Comparison of ENCODE assay signal across 13 cellular contexts in genomic region chr12:45987339-45987726, GRCh38. TPM values are rescaled to one million over a fixed set of nuclear protein-coding genes. Genes with fewer than 3 reads are reported as not detected.
DNase-seq lines count a peak whose midpoint lies in the region; ATAC-seq, FAIRE-seq and TF ChIP-seq lines count a peak whose summit lies in the region.
"Had no signal": no experiment of that assay in that cellular context is flagged by ENCODE, and none has a peak within 500 bp of the region (broad histone marks: within the 10 kb centered on the region; RNA-seq: fewer than 3 reads in every experiment).

No MANE protein-coding gene starts in this region.

- H3K36me3 Mint-ChIP-seq in activated B cell treated with CpG ODN at 0.5 μM for 24 hours (ENCODE audit: low read depth), result peaks cover 56% of the 10 kb centered on the region

- H3K9me1 ChIP-seq in keratinocyte (ENCODE audit: control insufficient read depth, extremely low read depth, insufficient read depth, low read length), result no peaks in the 10 kb centered on the region

- H4K20me1 ChIP-seq in HepG2 (ENCODE audit: insufficient read depth, low read length) (peaks cover 45% of the 10 kb centered on the region), keratinocyte (ENCODE audit: control insufficient read depth, extremely low read depth, insufficient read depth, low read length) (peaks cover 2% of the 10 kb centered on the region)

- CTCF ChIA-PET in HepG2 (lab: Yijun Ruan, JAX; ENCODE audit: low intra/inter-chr PET ratio, low total read pairs) (no interaction called here), activated B cell treated with CpG ODN at 0.5 μM for 24 hours (lab: Charles Lee) (no interaction called here)

- peak overlapping the region in 2 of 3 experiments; percentile 80 to 90; a peak in 2 of 6 replicates for H3K4me3 ChIP-seq in HepG2 (replicated peaks in 1 of 3; ENCODE audit: insufficient read depth in 1 of 3, low read depth in 2 of 3, low read length in 3 of 3)
- H3K4me3 ChIP-seq in right lobe of liver, result no peak overlapping the region
- H3K4me3 ChIP-seq in keratinocyte (ENCODE audit: control insufficient read depth in 2 of 3, extremely low read depth in 1 of 3, insufficient read depth in 2 of 3, low read depth in 1 of 3, low read length in 3 of 3), result no peak overlapping the region
- H3K4me3 ChIP-seq in tibial nerve, result no peak overlapping the region
- H3K4me3 ChIP-seq: colonic mucosa had no signal

- POLR2A ChIA-PET in HepG2 (lab: Yijun Ruan, JAX), result no interaction called here
- POLR2A ChIA-PET in activated B cell treated with CpG ODN at 0.5 μM for 24 hours (lab: Charles Lee), result interaction anchor here (1.0 kb wide), 1 partner anchor 283 kb away, joined by 3 read pairs; no protein-coding TSS in a partner anchor

- H3K79me2 ChIP-seq in HepG2 (ENCODE audit: insufficient read depth, low read length), result peaks cover 80% of the 10 kb centered on the region
- H3K79me2 ChIP-seq in keratinocyte (ENCODE audit: control insufficient read depth, insufficient read depth, low read length), result peaks cover 80% of the 10 kb centered on the region

- peak overlapping the region; percentile 77 for H3K4me2 ChIP-seq in HepG2 (ENCODE audit: low read depth, low read length)
- peak overlapping the region; percentile 80 for H3K4me2 ChIP-seq in keratinocyte (ENCODE audit: control insufficient read depth, extremely low read depth, insufficient read depth, low read depth, low read length)

- no peak for FAIRE-seq in HepG2 (lab: Jason Lieb, UNC)
- FAIRE-seq in keratinocyte (lab: Jason Lieb, UNC), result no peak
- FAIRE-seq: D721Med, pancreas had no signal

- BruUV-seq in HepG2 (replicated peaks; lab: Mats Ljungman, UMichigan), result no TSS peak

- peak overlapping the region; percentile 57 for H3K4me3 Mint-ChIP-seq in activated B cell treated with CpG ODN at 0.5 μM for 24 hours

- no peaks in the 10 kb centered on the region for H3K27me3 ChIP-seq in HepG2 (ENCODE audit: control insufficient read depth in 1 of 2, insufficient read depth in 2 of 2, low read length in 2 of 2)
- H3K27me3 ChIP-seq in right lobe of liver, result no peaks in the 10 kb centered on the region
- H3K27me3 ChIP-seq in keratinocyte (ENCODE audit: control insufficient read depth, extremely low read depth, insufficient read depth, low read length), result no peaks in the 10 kb centered on the region
- H3K27me3 ChIP-seq in tibial nerve, result no peaks in the 10 kb centered on the region
- H3K27me3 ChIP-seq: colonic mucosa, pancreas had no signal

- H2AFZ ChIP-seq in HepG2 (ENCODE audit: low read length) (no peak overlapping the region), keratinocyte (ENCODE audit: control insufficient read depth, low read length) (no peak overlapping the region)

- TF ChIP-seq RAD21 in HepG2 (CRISPR knock-in tag; IDR thresholded peaks at IDR 0.05), result no peak

- H3K9me3 Mint-ChIP-seq in activated B cell treated with CpG ODN at 0.5 μM for 24 hours, result peaks cover 5% of the 10 kb centered on the region

- dilution Hi-C loops in keratinocyte (cut with MboI; ENCODE audit: extremely low pct_ligation_motif_present, low sequenced_read_pairs), result no loop called here

- peaks cover 80% of the 10 kb centered on the region for H3K4me1 Mint-ChIP-seq in activated B cell treated with CpG ODN at 0.5 μM for 24 hours

- no peaks in the 10 kb centered on the region for H3K9me3 ChIP-seq in HepG2 (ENCODE audit: low read length)
- H3K9me3 ChIP-seq in right lobe of liver, result no peaks in the 10 kb centered on the region
- H3K9me3 ChIP-seq in keratinocyte (ENCODE audit: control insufficient read depth, low read depth, low read length), result no peaks in the 10 kb centered on the region
- H3K9me3 ChIP-seq in tibial nerve, result no peaks in the 10 kb centered on the region
- H3K9me3 ChIP-seq: colonic mucosa, pancreas had no signal

- intact Hi-C loops in HepG2 (cut with micrococcal nuclease; ENCODE audit: unreplicated experiment), result no loop called here
- intact Hi-C loops in right lobe of liver (cut with DNase I), result no loop called here
- intact Hi-C loops in activated B cell treated with CpG ODN at 0.5 μM for 24 hours (cut with micrococcal nuclease), result loop anchor here (10.0 kb wide), 1 partner anchor 1317 kb away; no protein-coding TSS in a partner anchor

- TF ChIP-seq POLR2A in HepG2 (IDR thresholded peaks at IDR 0.05; ENCODE audit: insufficient read depth in 1 of 2, low read depth in 2 of 2, low read length in 2 of 2) (no peak), right lobe of liver (IDR thresholded peaks at IDR 0.05) (no peak), tibial nerve (IDR thresholded peaks at IDR 0.05) (no peak)

- no peak overlapping the region for H3K27ac ChIP-seq in HepG2 (ENCODE audit: extremely low read length, insufficient read depth, low read length)
- H3K27ac ChIP-seq in right lobe of liver, result no peak overlapping the region
- peak overlapping the region; percentile 98 for H3K27ac ChIP-seq in keratinocyte (ENCODE audit: control insufficient read depth, insufficient read depth, low read length)
- H3K27ac ChIP-seq in tibial nerve, result no peak overlapping the region
- H3K27ac ChIP-seq: colonic mucosa had no signal

- TF ChIP-seq CTCF in HepG2 (CRISPR knock-in tag; IDR thresholded peaks at IDR 0.05), result no peak
- TF ChIP-seq CTCF in right lobe of liver (IDR thresholded peaks at IDR 0.05), result no peak
- TF ChIP-seq CTCF in activated B cell treated with CpG ODN at 0.5 μM for 24 hours (IDR thresholded peaks at IDR 0.05), result no peak
- no peak for TF ChIP-seq CTCF in keratinocyte (optimal IDR thresholded peaks at IDR 0.05 in 1 of 3, IDR thresholded peaks at IDR 0.05 in 1 of 3, conservative IDR thresholded peaks at IDR 0.05 in 1 of 3; ENCODE audit: extremely low read depth in 1 of 3, insufficient read depth in 2 of 3, low read length in 3 of 3)
- TF ChIP-seq CTCF in tibial nerve (IDR thresholded peaks at IDR 0.05), result no peak

- H3K9ac ChIP-seq in HepG2 (ENCODE audit: insufficient read depth, low read depth, low read length) (peak overlapping the region; percentile 98; the same call in 1 of the 2 replicates), keratinocyte (ENCODE audit: control insufficient read depth, extremely low read depth, insufficient read depth, low read length) (no peak overlapping the region)

- DNase-seq in HepG2 (ENCODE audit: low spot score) (no peak), right lobe of liver (no peak), activated B cell treated with CpG ODN at 0.5 μM for 24 hours (no peak), keratinocyte (ENCODE audit: low read depth, low spot score) (no peak), tibial nerve (ENCODE audit: low spot score in 2 of 2) (no peak), Kasumi-1 (lab: John Stamatoyannopoulos, UW) (no peak)
- DNase-seq: activated CD8-positive, alpha-beta memory T cell treated with anti-CD3 and anti-CD28 coated beads for 24 hours; colonic mucosa; NCI-H1105 treated with DMSO at 0.1 percent for 48 hours; pancreas had no signal

- no peaks in the 10 kb centered on the region for H3K27me3 Mint-ChIP-seq in activated B cell treated with CpG ODN at 0.5 μM for 24 hours

- WGBS in HepG2 (ENCODE audit: low lambda C conversion rate), result 89% methylated on average over 3 of the region's 3 CpGs
- WGBS in right lobe of liver (ENCODE audit: insufficient coverage, low coverage, low lambda C conversion rate, missing lambda C conversion rate), result 60% methylated on average over 3 of the region's 3 CpGs
- 69% methylated on average over 3 of the region's 3 CpGs for WGBS in tibial nerve, 2 donors

- peaks cover 0 to 15% of the 10 kb centered on the region in 2 experiments; a peak in 3 of 5 replicates for H3K36me3 ChIP-seq in HepG2 (replicated peaks in 1 of 2; ENCODE audit: control insufficient read depth in 1 of 2, insufficient read depth in 2 of 2, low read length in 2 of 2)
- no peaks in the 10 kb centered on the region for H3K36me3 ChIP-seq in right lobe of liver
- peaks cover 1 to 15% of the 10 kb centered on the region in 2 experiments for H3K36me3 ChIP-seq in keratinocyte (ENCODE audit: control insufficient read depth in 2 of 2, extremely low read depth in 1 of 2, insufficient read depth in 2 of 2, low read length in 2 of 2)
- H3K36me3 ChIP-seq in tibial nerve, result no peaks in the 10 kb centered on the region
- H3K36me3 ChIP-seq: colonic mucosa, pancreas had no signal

- TF ChIP-seq EP300 in HepG2 (IDR thresholded peaks at IDR 0.05; ENCODE audit: low read depth in 2 of 2, low read length in 2 of 2) (no peak), HepG2 (CRISPR knock-in tag; IDR thresholded peaks at IDR 0.05; ENCODE audit: borderline replicate concordance) (no peak), tibial nerve (IDR thresholded peaks at IDR 0.05) (no peak)

- no peak for ATAC-seq in HepG2
- no peak for ATAC-seq in right lobe of liver
- ATAC-seq in activated B cell treated with CpG ODN at 0.5 μM for 24 hours (ENCODE audit: low read depth), result no peak
- ATAC-seq in GM19397 (IDR thresholded peaks at IDR 0.05; ENCODE audit: unreplicated experiment), result no peak
- no peak for ATAC-seq in GM21381 (IDR thresholded peaks at IDR 0.05; ENCODE audit: unreplicated experiment)
- ATAC-seq: pancreas had no signal

- in situ Hi-C loops in HepG2 (cut with HindIII; ENCODE audit: extremely low pct_ligation_motif_present, low pct_unique_long_range_greater_than_20kb), result no loop called here

- H3K4me1 ChIP-seq in HepG2 (ENCODE audit: insufficient read depth, low read length) (peaks cover 58% of the 10 kb centered on the region), right lobe of liver (peaks cover 0 to 29% (median 12%) of the 10 kb centered on the region in 4 donors), keratinocyte (ENCODE audit: control insufficient read depth, extremely low read depth, insufficient read depth, low read length) (peaks cover 22% of the 10 kb centered on the region), tibial nerve (peaks cover 0 to 75% (median 38%) of the 10 kb centered on the region in 4 donors)

- peak overlapping the region; percentile 89 for H3K27ac Mint-ChIP-seq in activated B cell treated with CpG ODN at 0.5 μM for 24 hours

RNA-seq across cellular contexts. Expression of gene SCAF11, which starts 3.0 kb away (rescaled TPM):
- total RNA-seq in HepG2 (2016; rRNA removed; fragmentation: Illumina TruSeq; extraction: Trizol) (38.3 and 74.7 TPM in 2 replicates), right lobe of liver (10 to 100 TPM; 43.2 to 72.1 (median 61.4) TPM), activated B cell treated with CpG ODN at 0.5 μM for 24 hours (180 and 198 TPM in 2 replicates), tibial nerve (100 to 1,000 TPM; 114 to 169 (median 144) TPM)
- 10.8 and 10.9 TPM in 2 replicates for total RNA-seq in HepG2 (2016; cell fraction: cytosol; rRNA removed; fragmentation: Illumina TruSeq; extraction: Trizol; ENCODE audit: low read depth)
- 41.7 and 68.8 TPM in 2 replicates for total RNA-seq in HepG2 (2016; cell fraction: insoluble cytoplasmic fraction; rRNA removed; fragmentation: Illumina TruSeq; extraction: Trizol)
- total RNA-seq in HepG2 (2016; cell fraction: membrane; rRNA removed; fragmentation: Illumina TruSeq; extraction: Trizol), result 19.9 and 25.4 TPM in 2 replicates
- 87.2 and 87.5 TPM in 2 replicates for total RNA-seq in HepG2 (2016; cell fraction: nucleus; rRNA removed; fragmentation: Illumina TruSeq; extraction: Trizol)
- polyA plus RNA-seq in HepG2 (2011; rRNA removed) (22.2 and 26.9 TPM in 2 replicates), keratinocyte (46.1 to 63.2 TPM (median 54.5 TPM) in 3 replicates)
- 15.7 and 18.9 TPM in 2 replicates for polyA plus RNA-seq in HepG2 (2011; cell fraction: cytosol; rRNA removed)
- 19.0 and 20.7 TPM in 2 replicates for polyA plus RNA-seq in HepG2 (2011; cell fraction: nucleus; rRNA removed)
- polyA plus RNA-seq in HepG2 (2012), result 32.4 and 38.5 TPM in 2 replicates
- 3.9 and 4.4 TPM in 2 replicates for polyA plus RNA-seq in HepG2 (2016; cell fraction: cytosol; fragmentation: Illumina TruSeq; extraction: Trizol; ENCODE audit: low read depth)
- polyA plus RNA-seq in HepG2 (2016; cell fraction: insoluble cytoplasmic fraction; fragmentation: Illumina TruSeq; extraction: Trizol; ENCODE audit: low read depth), result 57.2 and 62.9 TPM in 2 replicates
- polyA plus RNA-seq in HepG2 (2016; cell fraction: membrane; fragmentation: Illumina TruSeq; extraction: Trizol; ENCODE audit: low read depth), result 8.8 and 9.0 TPM in 2 replicates
- 59.9 and 61.8 TPM in 2 replicates for polyA plus RNA-seq in HepG2 (2016; cell fraction: nucleus; fragmentation: Illumina TruSeq; extraction: Trizol; ENCODE audit: insufficient read depth, low read depth)
- polyA minus RNA-seq in HepG2 (2011; rRNA and poly(A)+ RNA removed; ENCODE audit: low replicate concordance), result 18.9 and 77.8 TPM in 2 replicates
- polyA minus RNA-seq in HepG2 (2011; cell fraction: cytosol; rRNA and poly(A)+ RNA removed), result 43.5 and 43.8 TPM in 2 replicates
- 169 and 175 TPM in 2 replicates for polyA minus RNA-seq in HepG2 (2011; cell fraction: nucleus; rRNA and poly(A)+ RNA removed)
- 120 TPM for polyA plus RNA-seq in keratinocyte (2011; ENCODE audit: low read depth)
- 27.3 and 48.8 TPM in 2 replicates for polyA plus RNA-seq in keratinocyte (2011; cell fraction: cytosol; rRNA removed)
- polyA plus RNA-seq in keratinocyte (2011; cell fraction: nucleus; rRNA removed), result 89.0 and 110 TPM in 2 replicates
- 49.4 and 52.7 TPM in 2 replicates for polyA plus RNA-seq in keratinocyte (2012; ENCODE audit: low replicate concordance)
- 12.6 to 115 TPM (median 74.4 TPM) in 3 replicates for polyA minus RNA-seq in keratinocyte
- 37.0 TPM for polyA minus RNA-seq in keratinocyte (2011; cell fraction: cytosol; rRNA and poly(A)+ RNA removed)
- 73.8 and 132 TPM in 2 replicates for polyA minus RNA-seq in keratinocyte (2011; cell fraction: nucleus; rRNA and poly(A)+ RNA removed)

Comparison
In these comparisons a context has a peak if more than half of its experiments do, and no peak if none do; other contexts are left out.
1. H3K4me3 ChIP-seq: peak in HepG2 (2 of 3); none in right lobe of liver (0 of 3), keratinocyte (0 of 3) and tibial nerve (0 of 4).